1 cellular context compared by ENCODE assay signal in the genomic region with DNA sequence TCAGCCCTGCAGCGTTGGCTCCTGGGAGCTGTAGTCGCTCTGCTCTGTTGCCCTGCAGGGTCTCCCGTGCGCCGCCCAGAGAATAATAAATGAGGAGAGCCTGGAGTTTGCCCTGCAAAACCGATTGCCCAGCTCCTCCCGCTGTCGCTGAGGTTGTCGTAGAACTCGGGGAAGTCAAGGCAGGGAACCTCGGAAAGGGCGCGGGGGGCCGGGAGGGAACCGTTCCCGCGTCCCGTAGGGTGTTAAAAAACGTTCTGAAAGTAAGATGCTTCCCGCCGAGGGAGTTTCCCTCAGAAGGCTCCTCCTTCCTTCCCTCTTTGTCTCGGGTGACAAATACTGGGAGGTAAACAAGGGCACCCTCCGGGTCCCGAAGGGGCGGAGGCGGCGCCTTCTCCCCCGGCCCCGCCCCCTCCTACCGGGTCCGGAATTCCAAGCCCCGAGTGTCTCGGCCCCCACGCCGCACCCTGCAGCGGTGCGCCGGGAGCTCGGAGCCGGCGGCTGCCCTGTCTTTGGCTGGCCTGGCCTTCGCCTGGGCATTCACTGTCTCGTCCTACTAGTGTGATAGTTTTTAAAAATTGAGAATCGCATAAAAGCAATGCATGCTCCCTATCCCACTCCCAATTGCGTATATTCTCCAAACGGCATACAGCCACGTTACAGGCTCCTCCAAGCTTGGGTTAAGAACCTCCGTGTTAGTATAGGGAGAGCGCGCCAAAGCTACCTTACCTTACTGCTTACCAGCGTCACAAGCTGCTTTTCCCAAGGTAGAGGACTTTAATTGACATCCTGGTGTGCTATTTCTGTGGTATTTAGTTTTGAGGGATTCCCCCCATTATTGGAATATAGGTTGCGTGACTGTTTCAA.
TF ChIP-seq lines count a peak whose summit lies in the region.

No MANE protein-coding gene starts in this region.

TF ChIP-seq in HepG2, 621 proteins besides CTCF, POLR2A, EP300 and RAD21 (continued from another document and continues in another):
- TF ChIP-seq, protein P1, sequence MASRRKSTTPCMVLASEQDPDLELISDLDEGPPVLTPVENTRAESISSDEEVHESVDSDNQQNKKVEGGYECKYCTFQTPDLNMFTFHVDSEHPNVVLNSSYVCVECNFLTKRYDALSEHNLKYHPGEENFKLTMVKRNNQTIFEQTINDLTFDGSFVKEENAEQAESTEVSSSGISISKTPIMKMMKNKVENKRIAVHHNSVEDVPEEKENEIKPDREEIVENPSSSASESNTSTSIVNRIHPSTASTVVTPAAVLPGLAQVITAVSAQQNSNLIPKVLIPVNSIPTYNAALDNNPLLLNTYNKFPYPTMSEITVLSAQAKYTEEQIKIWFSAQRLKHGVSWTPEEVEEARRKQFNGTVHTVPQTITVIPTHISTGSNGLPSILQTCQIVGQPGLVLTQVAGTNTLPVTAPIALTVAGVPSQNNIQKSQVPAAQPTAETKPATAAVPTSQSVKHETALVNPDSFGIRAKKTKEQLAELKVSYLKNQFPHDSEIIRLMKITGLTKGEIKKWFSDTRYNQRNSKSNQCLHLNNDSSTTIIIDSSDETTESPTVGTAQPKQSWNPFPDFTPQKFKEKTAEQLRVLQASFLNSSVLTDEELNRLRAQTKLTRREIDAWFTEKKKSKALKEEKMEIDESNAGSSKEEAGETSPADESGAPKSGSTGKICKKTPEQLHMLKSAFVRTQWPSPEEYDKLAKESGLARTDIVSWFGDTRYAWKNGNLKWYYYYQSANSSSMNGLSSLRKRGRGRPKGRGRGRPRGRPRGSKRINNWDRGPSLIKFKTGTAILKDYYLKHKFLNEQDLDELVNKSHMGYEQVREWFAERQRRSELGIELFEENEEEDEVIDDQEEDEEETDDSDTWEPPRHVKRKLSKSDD (CRISPR knock-in tag; IDR thresholded peaks at IDR 0.05; ENCODE audit: low read depth): no peak
- no peak for TF ChIP-seq ZNF562 (CRISPR knock-in tag; IDR thresholded peaks at IDR 0.05; ENCODE audit: borderline replicate concordance)
- TF ChIP-seq SP5 (CRISPR knock-in tag; IDR thresholded peaks at IDR 0.05; ENCODE audit: borderline replicate concordance, low read depth): 0 out of 2 replicates have a peak, but pooled peaks have one; percentile 56
- no peak for TF ChIP-seq CBX2 (IDR thresholded peaks at IDR 0.05; ENCODE audit: low read depth, low read length)
- TF ChIP-seq CBX2 (CRISPR knock-in tag; IDR thresholded peaks at IDR 0.05; ENCODE audit: low read depth): no peak
- TF ChIP-seq, protein P2, sequence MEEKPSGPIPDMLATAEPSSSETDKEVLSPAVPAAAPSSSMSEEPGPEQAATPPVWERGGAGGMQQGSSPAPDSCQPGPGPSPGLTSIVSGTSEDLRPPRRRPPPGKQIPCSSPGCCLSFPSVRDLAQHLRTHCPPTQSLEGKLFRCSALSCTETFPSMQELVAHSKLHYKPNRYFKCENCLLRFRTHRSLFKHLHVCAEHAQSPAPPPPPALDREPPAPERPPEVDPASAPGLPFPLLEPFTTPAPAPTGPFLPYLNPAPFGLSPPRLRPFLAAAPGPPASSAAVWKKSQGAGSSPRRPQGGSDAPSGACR (CRISPR knock-in tag; IDR thresholded peaks at IDR 0.05): no peak
- no peak for TF ChIP-seq SUZ12 (IDR thresholded peaks at IDR 0.05; ENCODE audit: low read depth, low read length)
- TF ChIP-seq, protein P3, sequence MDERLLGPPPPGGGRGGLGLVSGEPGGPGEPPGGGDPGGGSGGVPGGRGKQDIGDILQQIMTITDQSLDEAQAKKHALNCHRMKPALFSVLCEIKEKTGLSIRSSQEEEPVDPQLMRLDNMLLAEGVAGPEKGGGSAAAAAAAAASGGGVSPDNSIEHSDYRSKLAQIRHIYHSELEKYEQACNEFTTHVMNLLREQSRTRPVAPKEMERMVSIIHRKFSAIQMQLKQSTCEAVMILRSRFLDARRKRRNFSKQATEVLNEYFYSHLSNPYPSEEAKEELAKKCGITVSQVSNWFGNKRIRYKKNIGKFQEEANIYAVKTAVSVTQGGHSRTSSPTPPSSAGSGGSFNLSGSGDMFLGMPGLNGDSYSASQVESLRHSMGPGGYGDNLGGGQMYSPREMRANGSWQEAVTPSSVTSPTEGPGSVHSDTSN (CRISPR knock-in tag; IDR thresholded peaks at IDR 0.05): no peak
- no peak for TF ChIP-seq POLR2AphosphoS2 (IDR thresholded peaks at IDR 0.05; ENCODE audit: low read depth, low read length)
- TF ChIP-seq MAFG (CRISPR knock-in tag; IDR thresholded peaks at IDR 0.05): no peak
- TF ChIP-seq ZNF619 (CRISPR knock-in tag; IDR thresholded peaks at IDR 0.05): no peak
- peak; percentile 27 for TF ChIP-seq YY1 (IDR thresholded peaks at IDR 0.05; ENCODE audit: insufficient read depth, insufficient replicate concordance, low read depth, low read length)
- no peak for TF ChIP-seq REXO4 (CRISPR knock-in tag; IDR thresholded peaks at IDR 0.05; ENCODE audit: borderline replicate concordance)
- no peak for TF ChIP-seq CREM (IDR thresholded peaks at IDR 0.05)
- TF ChIP-seq CREM (CRISPR knock-in tag; IDR thresholded peaks at IDR 0.05): no peak
- TF ChIP-seq SMAD1 (CRISPR knock-in tag; IDR thresholded peaks at IDR 0.05; ENCODE audit: borderline replicate concordance, low read depth): no peak
- no peak for TF ChIP-seq PTBP1 (IDR thresholded peaks at IDR 0.05; ENCODE audit: low read depth, low read length, poor library complexity, severe bottlenecking)
- peak; percentile 38 for TF ChIP-seq ASH2L (IDR thresholded peaks at IDR 0.05; ENCODE audit: insufficient read length, low read depth, low read length)
- TF ChIP-seq EHMT2 (IDR thresholded peaks at IDR 0.05; ENCODE audit: borderline replicate concordance, low read depth, low read length): no peak
- TF ChIP-seq, protein P4, sequence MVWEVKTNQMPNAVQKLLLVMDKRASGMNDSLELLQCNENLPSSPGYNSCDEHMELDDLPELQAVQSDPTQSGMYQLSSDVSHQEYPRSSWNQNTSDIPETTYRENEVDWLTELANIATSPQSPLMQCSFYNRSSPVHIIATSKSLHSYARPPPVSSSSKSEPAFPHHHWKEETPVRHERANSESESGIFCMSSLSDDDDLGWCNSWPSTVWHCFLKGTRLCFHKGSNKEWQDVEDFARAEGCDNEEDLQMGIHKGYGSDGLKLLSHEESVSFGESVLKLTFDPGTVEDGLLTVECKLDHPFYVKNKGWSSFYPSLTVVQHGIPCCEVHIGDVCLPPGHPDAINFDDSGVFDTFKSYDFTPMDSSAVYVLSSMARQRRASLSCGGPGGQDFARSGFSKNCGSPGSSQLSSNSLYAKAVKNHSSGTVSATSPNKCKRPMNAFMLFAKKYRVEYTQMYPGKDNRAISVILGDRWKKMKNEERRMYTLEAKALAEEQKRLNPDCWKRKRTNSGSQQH (CRISPR knock-in tag; IDR thresholded peaks at IDR 0.05; ENCODE audit: low read depth): no peak; the same call in 1 of the 2 replicates
- TF ChIP-seq, protein P5, sequence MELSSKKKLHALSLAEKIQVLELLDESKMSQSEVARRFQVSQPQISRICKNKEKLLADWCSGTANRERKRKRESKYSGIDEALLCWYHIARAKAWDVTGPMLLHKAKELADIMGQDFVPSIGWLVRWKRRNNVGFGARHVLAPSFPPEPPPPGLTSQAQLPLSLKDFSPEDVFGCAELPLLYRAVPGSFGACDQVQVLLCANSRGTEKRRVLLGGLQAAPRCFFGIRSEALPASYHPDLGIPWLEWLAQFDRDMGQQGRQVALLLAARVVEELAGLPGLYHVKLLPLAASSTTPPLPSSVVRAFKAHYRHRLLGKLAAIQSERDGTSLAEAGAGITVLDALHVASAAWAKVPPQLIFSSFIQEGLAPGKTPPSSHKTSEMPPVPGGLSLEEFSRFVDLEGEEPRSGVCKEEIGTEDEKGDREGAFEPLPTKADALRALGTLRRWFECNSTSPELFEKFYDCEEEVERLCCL (CRISPR knock-in tag; IDR thresholded peaks at IDR 0.05; ENCODE audit: borderline replicate concordance): no peak
- no peak for TF ChIP-seq MTA3 (CRISPR knock-in tag; IDR thresholded peaks at IDR 0.05)
- no peak for TF ChIP-seq TMF1 (CRISPR knock-in tag; IDR thresholded peaks at IDR 0.05; ENCODE audit: low read depth)
- no peak for TF ChIP-seq U2AF2 (IDR thresholded peaks at IDR 0.05; ENCODE audit: low read depth, low read length)
- TF ChIP-seq SNAPC2 (CRISPR knock-in tag; IDR thresholded peaks at IDR 0.05): 0 out of 2 replicates have a peak, but pooled peaks have one; percentile 0
- TF ChIP-seq WIZ (CRISPR knock-in tag; IDR thresholded peaks at IDR 0.05): no peak
- no peak for TF ChIP-seq ZNF720 (CRISPR knock-in tag; IDR thresholded peaks at IDR 0.05)
- no peak for TF ChIP-seq EED (CRISPR knock-in tag; IDR thresholded peaks at IDR 0.05)
- peak; percentile 86; the same call in 1 of the 2 replicates for TF ChIP-seq FOXK2 (IDR thresholded peaks at IDR 0.05)
- TF ChIP-seq, protein P6, sequence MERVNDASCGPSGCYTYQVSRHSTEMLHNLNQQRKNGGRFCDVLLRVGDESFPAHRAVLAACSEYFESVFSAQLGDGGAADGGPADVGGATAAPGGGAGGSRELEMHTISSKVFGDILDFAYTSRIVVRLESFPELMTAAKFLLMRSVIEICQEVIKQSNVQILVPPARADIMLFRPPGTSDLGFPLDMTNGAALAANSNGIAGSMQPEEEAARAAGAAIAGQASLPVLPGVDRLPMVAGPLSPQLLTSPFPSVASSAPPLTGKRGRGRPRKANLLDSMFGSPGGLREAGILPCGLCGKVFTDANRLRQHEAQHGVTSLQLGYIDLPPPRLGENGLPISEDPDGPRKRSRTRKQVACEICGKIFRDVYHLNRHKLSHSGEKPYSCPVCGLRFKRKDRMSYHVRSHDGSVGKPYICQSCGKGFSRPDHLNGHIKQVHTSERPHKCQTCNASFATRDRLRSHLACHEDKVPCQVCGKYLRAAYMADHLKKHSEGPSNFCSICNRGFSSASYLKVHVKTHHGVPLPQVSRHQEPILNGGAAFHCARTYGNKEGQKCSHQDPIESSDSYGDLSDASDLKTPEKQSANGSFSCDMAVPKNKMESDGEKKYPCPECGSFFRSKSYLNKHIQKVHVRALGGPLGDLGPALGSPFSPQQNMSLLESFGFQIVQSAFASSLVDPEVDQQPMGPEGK (CRISPR knock-in tag; IDR thresholded peaks at IDR 0.05): peak; percentile 80
- TF ChIP-seq, protein P7, sequence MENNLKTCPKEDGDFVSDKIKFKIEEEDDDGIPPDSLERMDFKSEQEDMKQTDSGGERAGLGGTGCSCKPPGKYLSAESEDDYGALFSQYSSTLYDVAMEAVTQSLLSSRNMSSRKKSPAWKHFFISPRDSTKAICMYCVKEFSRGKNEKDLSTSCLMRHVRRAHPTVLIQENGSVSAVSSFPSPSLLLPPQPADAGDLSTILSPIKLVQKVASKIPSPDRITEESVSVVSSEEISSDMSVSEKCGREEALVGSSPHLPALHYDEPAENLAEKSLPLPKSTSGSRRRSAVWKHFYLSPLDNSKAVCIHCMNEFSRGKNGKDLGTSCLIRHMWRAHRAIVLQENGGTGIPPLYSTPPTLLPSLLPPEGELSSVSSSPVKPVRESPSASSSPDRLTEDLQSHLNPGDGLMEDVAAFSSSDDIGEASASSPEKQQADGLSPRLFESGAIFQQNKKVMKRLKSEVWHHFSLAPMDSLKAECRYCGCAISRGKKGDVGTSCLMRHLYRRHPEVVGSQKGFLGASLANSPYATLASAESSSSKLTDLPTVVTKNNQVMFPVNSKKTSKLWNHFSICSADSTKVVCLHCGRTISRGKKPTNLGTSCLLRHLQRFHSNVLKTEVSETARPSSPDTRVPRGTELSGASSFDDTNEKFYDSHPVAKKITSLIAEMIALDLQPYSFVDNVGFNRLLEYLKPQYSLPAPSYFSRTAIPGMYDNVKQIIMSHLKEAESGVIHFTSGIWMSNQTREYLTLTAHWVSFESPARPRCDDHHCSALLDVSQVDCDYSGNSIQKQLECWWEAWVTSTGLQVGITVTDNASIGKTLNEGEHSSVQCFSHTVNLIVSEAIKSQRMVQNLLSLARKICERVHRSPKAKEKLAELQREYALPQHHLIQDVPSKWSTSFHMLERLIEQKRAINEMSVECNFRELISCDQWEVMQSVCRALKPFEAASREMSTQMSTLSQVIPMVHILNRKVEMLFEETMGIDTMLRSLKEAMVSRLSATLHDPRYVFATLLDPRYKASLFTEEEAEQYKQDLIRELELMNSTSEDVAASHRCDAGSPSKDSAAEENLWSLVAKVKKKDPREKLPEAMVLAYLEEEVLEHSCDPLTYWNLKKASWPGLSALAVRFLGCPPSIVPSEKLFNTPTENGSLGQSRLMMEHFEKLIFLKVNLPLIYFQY (CRISPR knock-in tag; IDR thresholded peaks at IDR 0.05; ENCODE audit: borderline replicate concordance): no peak; the same call in 1 of the 2 replicates
- no peak for TF ChIP-seq ATF1 (CRISPR knock-in tag; IDR thresholded peaks at IDR 0.05)
